23 cellular contexts compared by ENCODE assay signal in the genomic region with DNA sequence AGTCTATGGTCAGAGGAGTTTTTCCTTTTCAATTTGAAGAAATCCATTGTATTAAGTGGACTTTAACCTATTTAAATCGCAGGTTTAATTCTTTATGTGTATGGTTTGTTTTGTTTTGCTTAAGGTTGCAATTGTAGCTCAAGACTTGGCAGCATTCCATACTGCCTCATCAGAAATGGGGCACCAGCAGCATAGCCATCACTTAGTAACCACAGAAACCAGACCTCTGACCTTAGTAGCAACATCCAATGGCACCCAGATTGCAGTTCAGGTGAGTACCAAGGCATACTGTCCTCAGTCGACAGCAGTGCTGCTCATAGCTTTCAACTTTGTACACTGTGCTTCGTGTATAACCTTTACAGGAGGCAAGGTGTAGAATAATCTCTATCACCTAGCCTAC. TPM values are rescaled to one million over a fixed set of nuclear protein-coding genes. Genes with fewer than 3 reads are reported as not detected.
DNase-seq lines count a peak whose midpoint lies in the region; ATAC-seq, FAIRE-seq and TF ChIP-seq lines count a peak whose summit lies in the region.
"Had no signal": no experiment of that assay in that cellular context is flagged by ENCODE, and none has a peak within 500 bp of the region (broad histone marks: within the 10 kb centered on the region; RNA-seq: fewer than 3 reads in every experiment).

No MANE protein-coding gene starts in this region.

- WGBS in IMR-90 (ENCODE audit: extremely low coverage in 2 of 2, insufficient read length in 1 of 2), 2 experiments: no CpG with 5 or more reads among the region's 3 CpGs

- no peaks in the 10 kb centered on the region for H3K9me3 ChIP-seq in IMR-90 (ENCODE audit: control insufficient read depth, insufficient read depth, low read length)
- H3K9me3 ChIP-seq: thoracic aorta had no signal

- no peak overlapping the region for H3K56ac ChIP-seq in IMR-90 (ENCODE audit: extremely low read depth, insufficient read depth, low read length)

- dilution Hi-C loops in IMR-90 (cut with HindIII; ENCODE audit: low sequenced_read_pairs, unreplicated experiment): no loop called here

- intact Hi-C loops in IMR-90 (cut with micrococcal nuclease): no loop called here
- intact Hi-C loops in left colon (cut with DNase I, micrococcal nuclease): no loop called here
- intact Hi-C loops in MCF 10A (cut with micrococcal nuclease): no loop called here

- no peaks in the 10 kb centered on the region for H4K20me1 ChIP-seq in IMR-90 (ENCODE audit: insufficient read depth, low read length)

- peaks cover 0 to 7% of the 10 kb centered on the region in 2 experiments; a peak in 3 of 4 replicates for H3K79me1 ChIP-seq in IMR-90 (ENCODE audit: low read depth in 1 of 2, low read length in 2 of 2)

- no peak overlapping the region for H2BK15ac ChIP-seq in IMR-90 (ENCODE audit: low read depth, low read length)

- H2AK5ac ChIP-seq in IMR-90 (ENCODE audit: low read depth, low read length): peak overlapping the region; percentile 42; the same call in 1 of the 2 replicates

- POLR2A ChIA-PET in IMR-90 (lab: Charles Lee; ENCODE audit: unreplicated experiment): no interaction called here
- POLR2A ChIA-PET in MCF 10A (lab: Yijun Ruan, JAX): no interaction called here
- POLR2A ChIA-PET in activated CD4-positive, alpha-beta memory T cell treated with anti-CD3 and anti-CD28 coated beads, Interleukin-2, amount 10 ng/mL, durations not matched to agents 7 days and 5 days (lab: Charles Lee): no interaction called here

- H3K4ac ChIP-seq in IMR-90 (ENCODE audit: low read depth, low read length): no peak overlapping the region

- no peaks in the 10 kb centered on the region for H3K27me3 ChIP-seq in IMR-90 (ENCODE audit: control insufficient read depth, insufficient read depth, low read length)
- H3K27me3 ChIP-seq: cardiac muscle cell, foreskin keratinocyte had no signal

- H4K5ac ChIP-seq in IMR-90 (ENCODE audit: low read depth, low read length): no peak overlapping the region

- H3K36me3 ChIP-seq in IMR-90 (ENCODE audit: control insufficient read depth, insufficient read depth, low read length): peaks cover 4% of the 10 kb centered on the region; the same call in 1 of the 2 replicates
- H3K36me3 ChIP-seq: cardiac muscle cell, thoracic aorta had no signal

- H3K27ac Mint-ChIP-seq in MCF 10A (ENCODE audit: low read depth, unreplicated experiment): no peak overlapping the region
- H3K27ac Mint-ChIP-seq in activated CD4-positive, alpha-beta memory T cell treated with anti-CD3 and anti-CD28 coated beads, Interleukin-2, amount 10 ng/mL, durations not matched to agents 7 days and 5 days: no peak overlapping the region
- H3K27ac Mint-ChIP-seq: activated naive CD4-positive, alpha-beta T cell treated with anti-CD3 and anti-CD28 coated beads for 36 hours had no signal

- no peak overlapping the region for H3K9ac ChIP-seq in IMR-90 (ENCODE audit: low read depth, low read length)

- H3K14ac ChIP-seq in IMR-90 (replicated peaks; ENCODE audit: low read depth, low read length): peak overlapping the region; percentile 45

- TF ChIP-seq POLR2A in IMR-90 (IDR thresholded peaks at IDR 0.05; ENCODE audit: low read depth, low read length): no peak

- ATAC-seq in IMR-90 (ENCODE audit: low read depth) (no peak), left colon (peak; percentile 34)
- ATAC-seq: foreskin keratinocyte had no signal

- no peaks in the 10 kb centered on the region for H3K27me3 Mint-ChIP-seq in MCF 10A (ENCODE audit: insufficient read depth, unreplicated experiment)
- H3K27me3 Mint-ChIP-seq in activated CD4-positive, alpha-beta memory T cell treated with anti-CD3 and anti-CD28 coated beads, Interleukin-2, amount 10 ng/mL, durations not matched to agents 7 days and 5 days: no peaks in the 10 kb centered on the region

- H3K23ac ChIP-seq in IMR-90 (ENCODE audit: low read depth, low read length): no peak overlapping the region

- peaks cover 5% of the 10 kb centered on the region for H3K9me1 ChIP-seq in IMR-90 (ENCODE audit: insufficient read depth, low read length)

- peaks cover 10% of the 10 kb centered on the region for H3K4me1 Mint-ChIP-seq in MCF 10A (ENCODE audit: insufficient read depth, unreplicated experiment)
- no peaks in the 10 kb centered on the region for H3K4me1 Mint-ChIP-seq in activated CD4-positive, alpha-beta memory T cell treated with anti-CD3 and anti-CD28 coated beads, Interleukin-2, amount 10 ng/mL, durations not matched to agents 7 days and 5 days

- H3K4me1 ChIP-seq in IMR-90 (ENCODE audit: control insufficient read depth, insufficient read depth, low read length): peaks cover 7% of the 10 kb centered on the region

- TF ChIP-seq CTCF in IMR-90 (conservative IDR thresholded peaks at IDR 0.05; ENCODE audit: low read depth, low read length) (no peak), MCF 10A (IDR thresholded peaks at IDR 0.05; ENCODE audit: unreplicated experiment) (no peak)

- no peak overlapping the region for H4K91ac ChIP-seq in IMR-90 (ENCODE audit: insufficient read depth, low read depth, low read length)

- TF ChIP-seq RAD21 in IMR-90 (IDR thresholded peaks at IDR 0.05; ENCODE audit: low read length): no peak

- no peak overlapping the region for H3K4me3 Mint-ChIP-seq in MCF 10A (ENCODE audit: unreplicated experiment)
- no peak overlapping the region for H3K4me3 Mint-ChIP-seq in activated CD4-positive, alpha-beta memory T cell treated with anti-CD3 and anti-CD28 coated beads, Interleukin-2, amount 10 ng/mL, durations not matched to agents 7 days and 5 days
- H3K4me3 Mint-ChIP-seq: activated naive CD4-positive, alpha-beta T cell treated with anti-CD3 and anti-CD28 coated beads for 36 hours had no signal

- DNase-seq in Caki2 (ENCODE audit: low read depth) (peak; percentile 45), IMR-90 (peak; percentile 25), astrocyte of the hippocampus (ENCODE audit: low read depth, low spot score) (peak; percentile 51), left colon (no peak), urothelium cell line (ENCODE audit: low spot score) (no peak), MCF 10A (ENCODE audit: unreplicated experiment) (no peak), NCI-H2196 treated with DMSO at 0.1 percent for 48 hours (lab: John Stamatoyannopoulos, UW; ENCODE audit: unreplicated experiment) (no peak)
- DNase-seq in activated CD4-positive, alpha-beta memory T cell treated with anti-CD3 and anti-CD28 coated beads, Interleukin-2, amount 10 ng/mL, durations not matched to agents 7 days and 5 days: no peak
- DNase-seq: activated CD4-positive, CD25-positive, alpha-beta regulatory T cell treated with anti-CD3 and anti-CD28 coated beads, Interleukin-2, amount 50 U/mL, for 72 hours; activated naive CD4-positive, alpha-beta T cell treated with anti-CD3 and anti-CD28 coated beads for 36 hours; activated T-cell treated with anti-CD3 and anti-CD28 coated beads, Interleukin-2, amount 50 U/mL, for 48 hours; amygdala; C1 segment of cervical spinal cord; foreskin keratinocyte; GOT3; hippocampal formation; NCI-H1930; posterior cingulate gyrus; stimulated activated naive CD4-positive, alpha-beta T cell had no signal

- no peak overlapping the region for H3K4me2 ChIP-seq in IMR-90 (ENCODE audit: low read depth, low read length)

- no peak overlapping the region for H4K8ac ChIP-seq in IMR-90 (ENCODE audit: low read depth in 2 of 2, low read length in 2 of 2)

- no peaks in the 10 kb centered on the region for H3K9me3 Mint-ChIP-seq in MCF 10A (ENCODE audit: unreplicated experiment)
- H3K9me3 Mint-ChIP-seq in activated CD4-positive, alpha-beta memory T cell treated with anti-CD3 and anti-CD28 coated beads, Interleukin-2, amount 10 ng/mL, durations not matched to agents 7 days and 5 days: no peaks in the 10 kb centered on the region
- H3K9me3 Mint-ChIP-seq: activated naive CD4-positive, alpha-beta T cell treated with anti-CD3 and anti-CD28 coated beads for 36 hours had no signal

- H2BK5ac ChIP-seq in IMR-90 (ENCODE audit: low read depth, low read length, poor library complexity, severe bottlenecking): no peak overlapping the region

- H2AK9ac ChIP-seq in IMR-90 (replicated peaks; ENCODE audit: low read depth, low read length, poor library complexity): no peak overlapping the region

- H2BK20ac ChIP-seq in IMR-90 (ENCODE audit: low read depth, low read length): no peak overlapping the region

- no peak for FAIRE-seq in urothelium cell line (lab: Jason Lieb, UNC)
- FAIRE-seq: endothelial cell of umbilical vein, GM18507 had no signal

- no peak overlapping the region for H2AFZ ChIP-seq in IMR-90 (replicated peaks; ENCODE audit: low read length, poor library complexity)

- peaks cover 31% of the 10 kb centered on the region for H3K36me3 Mint-ChIP-seq in MCF 10A (ENCODE audit: insufficient read depth, unreplicated experiment)
- H3K36me3 Mint-ChIP-seq in activated CD4-positive, alpha-beta memory T cell treated with anti-CD3 and anti-CD28 coated beads, Interleukin-2, amount 10 ng/mL, durations not matched to agents 7 days and 5 days (ENCODE audit: low read depth): peaks cover 33% of the 10 kb centered on the region

- CTCF ChIA-PET in IMR-90 (lab: Yijun Ruan, JAX) (interaction anchor here (1.0 kb wide), 1 partner anchor 10 kb away, joined by 5 read pairs; no protein-coding TSS in a partner anchor), MCF 10A (lab: Yijun Ruan, JAX) (interaction anchor here (1.7 to 2.8 kb wide), 2 partner anchors 10 to 18 kb away, joined by 4 to 9 read pairs; no protein-coding TSS in a partner anchor)
- CTCF ChIA-PET in activated CD4-positive, alpha-beta memory T cell treated with anti-CD3 and anti-CD28 coated beads, Interleukin-2, amount 10 ng/mL, durations not matched to agents 7 days and 5 days (lab: Charles Lee): interaction anchor here (2.4 kb wide), 1 partner anchor 10 kb away, joined by 15 read pairs; no protein-coding TSS in a partner anchor

- in situ Hi-C loops in Caki2 (cut with HindIII; ENCODE audit: low pct_unique_long_range_greater_than_20kb, low sequenced_read_pairs): no loop called here
- in situ Hi-C loops in IMR-90 (cut with MboI; ENCODE audit: low sequenced_read_pairs): no loop called here

- H3K4me3 ChIP-seq in IMR-90 (ENCODE audit: insufficient read depth, low read depth, low read length): no peak overlapping the region
- H3K4me3 ChIP-seq: cardiac muscle cell, thoracic aorta had no signal

- no peak overlapping the region for H2BK120ac ChIP-seq in IMR-90 (ENCODE audit: low read depth, low read length)

- H3K27ac ChIP-seq in IMR-90 (ENCODE audit: insufficient read depth, low read length): no peak overlapping the region
- H3K27ac ChIP-seq: cardiac muscle cell, foreskin keratinocyte had no signal

- H3K18ac ChIP-seq in IMR-90 (ENCODE audit: low read depth, low read length): no peak overlapping the region

- no TSS peak for BruUV-seq in IMR-90 (replicated peaks; lab: Mats Ljungman, UMichigan)
- BruUV-seq in MCF 10A (replicated peaks; lab: Mats Ljungman, UMichigan): no TSS peak

RNA-seq across cellular contexts. Expression of gene WEE1, which starts 48.4 kb away (rescaled TPM):
- total RNA-seq in Caki2 (2014; rRNA removed; shearing (Covaris generic); ENCODE audit: low replicate concordance): 80.6 and 104 TPM in 2 replicates
- 29.2 and 45.5 TPM in 2 replicates for total RNA-seq in IMR-90 (2012; rRNA removed)
- 20.2 and 26.5 TPM in 2 replicates for polyA plus RNA-seq in IMR-90 (2012; rRNA removed)
- 3.7 and 5.6 TPM in 2 replicates for polyA plus RNA-seq in IMR-90 (2012; cell fraction: cytosol; rRNA removed)
- polyA plus RNA-seq in IMR-90 (2012; cell fraction: nucleus; rRNA removed; ENCODE audit: low replicate concordance): 10.9 and 83.2 TPM in 2 replicates
- 10 to 100 TPM; 16.1 to 23.9 TPM for total RNA-seq in left colon
- 28.7 and 34.5 TPM in 2 replicates for total RNA-seq in MCF 10A (2022)
- total RNA-seq in activated CD4-positive, alpha-beta memory T cell treated with anti-CD3 and anti-CD28 coated beads, Interleukin-2, amount 10 ng/mL, durations not matched to agents 7 days and 5 days: 10 to 100 TPM; 62.8 to 64.1 TPM

Comparison
In these comparisons a context has a peak if more than half of its experiments do, and no peak if none do; other contexts are left out.
1. DNase-seq: peak in Caki2 (single experiment), IMR-90 (single experiment) and astrocyte of the hippocampus (single experiment); none in left colon (0 of 2), urothelium cell line (single experiment), MCF 10A (single experiment), activated CD4-positive, alpha-beta memory T cell treated with anti-CD3 and anti-CD28 coated beads, Interleukin-2, amount 10 ng/mL, durations not matched to agents 7 days and 5 days (single experiment) and NCI-H2196 treated with DMSO at 0.1 percent for 48 hours (single experiment).